Comparison of ENCODE assay signal across 1 cellular context in the genomic region with DNA sequence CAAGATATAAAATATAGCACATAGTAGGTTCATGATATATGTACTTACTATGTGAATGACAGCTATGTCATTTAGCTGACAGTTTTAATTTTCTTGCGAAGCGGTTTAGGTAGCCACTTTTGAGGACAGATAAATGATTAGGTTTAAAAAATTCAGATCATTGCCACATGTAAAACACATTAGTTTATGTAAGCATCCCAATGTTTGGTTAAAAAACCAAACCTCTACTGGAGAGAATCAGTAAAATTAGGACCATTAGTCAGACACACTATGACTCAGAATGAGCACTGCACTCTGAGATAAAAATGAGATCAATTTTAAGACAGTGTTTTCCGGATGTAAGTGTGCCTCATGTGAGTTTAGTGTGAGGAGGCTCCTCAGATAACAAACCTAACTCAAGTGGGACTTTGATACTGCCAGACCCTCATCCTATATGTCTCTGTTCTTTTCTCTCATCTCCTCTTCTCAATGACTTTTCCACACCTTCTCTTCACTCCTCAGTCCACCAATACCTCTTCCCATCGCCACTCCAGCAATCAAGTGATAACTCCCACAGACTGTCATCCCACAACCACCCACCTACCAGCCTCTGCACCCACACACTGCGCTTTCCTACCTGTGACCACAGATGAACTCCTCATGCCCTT.
A peak's percentile ranks its signal among the peaks of the same experiment; 100 is the strongest.
TF ChIP-seq lines count a peak whose summit lies in the region.

No MANE protein-coding gene starts in this region.

TF ChIP-seq in K562, 482 proteins besides CTCF, POLR2A, EP300 and RAD21 (continued from another document and continues in another):
- TF ChIP-seq, protein P1, sequence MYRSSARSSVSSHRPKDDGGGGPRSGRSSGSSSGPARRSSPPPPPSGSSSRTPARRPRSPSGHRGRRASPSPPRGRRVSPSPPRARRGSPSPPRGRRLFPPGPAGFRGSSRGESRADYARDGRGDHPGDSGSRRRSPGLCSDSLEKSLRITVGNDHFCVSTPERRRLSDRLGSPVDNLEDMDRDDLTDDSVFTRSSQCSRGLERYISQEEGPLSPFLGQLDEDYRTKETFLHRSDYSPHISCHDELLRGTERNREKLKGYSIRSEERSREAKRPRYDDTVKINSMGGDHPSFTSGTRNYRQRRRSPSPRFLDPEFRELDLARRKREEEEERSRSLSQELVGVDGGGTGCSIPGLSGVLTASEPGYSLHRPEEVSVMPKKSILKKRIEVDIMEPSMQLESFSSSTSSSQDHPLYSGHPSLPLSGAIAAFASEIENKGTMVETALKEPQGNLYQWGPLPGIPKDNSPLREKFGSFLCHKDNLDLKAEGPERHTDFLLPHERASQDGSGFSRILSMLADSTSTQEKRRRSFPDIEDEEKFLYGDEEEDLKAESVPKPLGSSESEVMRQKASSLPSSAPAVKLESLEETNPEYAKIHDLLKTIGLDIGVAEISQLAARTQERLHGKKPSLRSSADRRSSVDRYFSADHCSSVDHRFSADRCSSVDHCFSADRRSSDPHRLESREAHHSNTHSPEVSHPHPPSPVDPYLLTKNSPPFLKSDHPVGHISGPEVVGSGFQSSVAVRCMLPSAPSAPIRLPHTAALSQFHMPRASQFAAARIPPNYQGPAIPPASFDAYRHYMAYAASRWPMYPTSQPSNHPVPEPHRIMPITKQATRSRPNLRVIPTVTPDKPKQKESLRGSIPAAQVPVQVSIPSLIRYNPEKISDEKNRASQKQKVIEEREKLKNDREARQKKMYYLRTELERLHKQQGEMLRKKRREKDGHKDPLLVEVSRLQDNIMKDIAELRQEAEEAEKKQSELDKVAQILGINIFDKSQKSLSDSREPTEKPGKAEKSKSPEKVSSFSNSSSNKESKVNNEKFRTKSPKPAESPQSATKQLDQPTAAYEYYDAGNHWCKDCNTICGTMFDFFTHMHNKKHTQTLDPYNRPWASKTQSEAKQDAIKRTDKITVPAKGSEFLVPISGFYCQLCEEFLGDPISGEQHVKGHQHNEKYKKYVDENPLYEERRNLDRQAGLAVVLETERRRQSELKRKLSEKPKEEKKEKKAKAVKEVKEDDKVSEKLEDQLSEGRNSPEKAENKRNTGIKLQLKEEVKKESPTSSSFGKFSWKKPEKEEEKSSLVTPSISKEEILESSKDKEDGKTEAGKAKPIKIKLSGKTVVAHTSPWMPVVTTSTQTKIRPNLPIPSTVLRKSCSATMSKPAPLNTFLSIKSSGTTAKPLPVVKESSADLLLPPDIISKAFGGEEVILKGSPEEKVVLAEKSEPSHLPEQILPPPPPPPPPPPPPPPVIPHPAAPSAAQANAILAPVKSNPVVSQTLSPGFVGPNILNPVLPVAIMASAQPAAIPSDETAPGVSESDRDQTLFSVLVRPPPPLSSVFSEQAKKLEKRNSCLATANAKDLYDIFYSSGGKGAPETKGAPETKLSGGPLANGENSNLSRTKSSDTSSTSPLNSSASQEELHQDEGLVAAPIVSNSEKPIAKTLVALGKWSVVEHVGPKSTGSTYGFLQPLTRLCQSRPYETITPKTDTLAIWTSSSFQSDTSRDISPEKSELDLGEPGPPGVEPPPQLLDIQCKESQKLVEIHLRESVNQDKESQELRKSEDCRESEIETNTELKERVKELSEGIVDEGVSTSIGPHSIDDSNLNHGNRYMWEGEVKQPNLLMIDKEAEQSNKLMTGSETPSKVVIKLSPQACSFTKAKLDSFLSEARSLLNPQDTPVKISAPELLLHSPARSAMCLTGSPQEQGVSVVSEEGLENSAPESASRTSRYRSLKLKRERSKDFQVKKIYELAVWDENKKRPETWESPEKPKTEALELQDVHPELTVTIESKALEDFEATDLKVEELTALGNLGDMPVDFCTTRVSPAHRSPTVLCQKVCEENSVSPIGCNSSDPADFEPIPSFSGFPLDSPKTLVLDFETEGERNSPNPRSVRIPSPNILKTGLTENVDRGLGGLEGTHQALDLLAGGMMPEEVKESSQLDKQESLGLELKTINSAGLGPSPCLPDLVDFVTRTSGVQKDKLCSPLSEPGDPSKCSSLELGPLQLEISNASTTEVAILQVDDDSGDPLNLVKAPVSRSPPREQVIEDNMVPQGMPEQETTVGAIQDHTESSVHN (IDR thresholded peaks at IDR 0.05; ENCODE audit: borderline replicate concordance in 1 of 2, low read depth in 1 of 2), result no peak
- no peak for TF ChIP-seq DDX20 (tag; IDR thresholded peaks at IDR 0.05; ENCODE audit: low read depth)
- TF ChIP-seq, protein P2, sequence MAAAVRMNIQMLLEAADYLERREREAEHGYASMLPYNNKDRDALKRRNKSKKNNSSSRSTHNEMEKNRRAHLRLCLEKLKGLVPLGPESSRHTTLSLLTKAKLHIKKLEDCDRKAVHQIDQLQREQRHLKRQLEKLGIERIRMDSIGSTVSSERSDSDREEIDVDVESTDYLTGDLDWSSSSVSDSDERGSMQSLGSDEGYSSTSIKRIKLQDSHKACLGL (CRISPR knock-in tag; IDR thresholded peaks at IDR 0.05; ENCODE audit: borderline replicate concordance, poor library complexity, severe bottlenecking), result no peak
- TF ChIP-seq, protein P3, sequence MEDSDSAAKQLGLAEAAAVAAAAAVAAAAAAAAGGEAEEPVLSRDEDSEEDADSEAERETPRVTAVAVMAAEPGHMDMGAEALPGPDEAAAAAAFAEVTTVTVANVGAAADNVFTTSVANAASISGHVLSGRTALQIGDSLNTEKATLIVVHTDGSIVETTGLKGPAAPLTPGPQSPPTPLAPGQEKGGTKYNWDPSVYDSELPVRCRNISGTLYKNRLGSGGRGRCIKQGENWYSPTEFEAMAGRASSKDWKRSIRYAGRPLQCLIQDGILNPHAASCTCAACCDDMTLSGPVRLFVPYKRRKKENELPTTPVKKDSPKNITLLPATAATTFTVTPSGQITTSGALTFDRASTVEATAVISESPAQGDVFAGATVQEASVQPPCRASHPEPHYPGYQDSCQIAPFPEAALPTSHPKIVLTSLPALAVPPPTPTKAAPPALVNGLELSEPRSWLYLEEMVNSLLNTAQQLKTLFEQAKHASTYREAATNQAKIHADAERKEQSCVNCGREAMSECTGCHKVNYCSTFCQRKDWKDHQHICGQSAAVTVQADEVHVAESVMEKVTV (CRISPR knock-in tag; IDR thresholded peaks at IDR 0.05), result no peak
- no peak for TF ChIP-seq PPARD (CRISPR knock-in tag; IDR thresholded peaks at IDR 0.05)
- no peak for TF ChIP-seq ZNF589 (CRISPR knock-in tag; IDR thresholded peaks at IDR 0.05; ENCODE audit: low read depth)
- peak; percentile 17; the same call in 1 of the 2 replicates for TF ChIP-seq PHB2 (IDR thresholded peaks at IDR 0.05; ENCODE audit: low read depth)
- TF ChIP-seq SRF (CRISPR knock-in tag; IDR thresholded peaks at IDR 0.05), result no peak
- peak; percentile 95 for TF ChIP-seq CBFA2T3 (IDR thresholded peaks at IDR 0.05)
- TF ChIP-seq ATF1 (CRISPR knock-in tag; IDR thresholded peaks at IDR 0.05), result no peak
- peak; percentile 38; the same call in 1 of the 2 replicates for TF ChIP-seq ATF1 (tag; IDR thresholded peaks at IDR 0.05)
- TF ChIP-seq ZNF830 (CRISPR knock-in tag; IDR thresholded peaks at IDR 0.05), result no peak
- TF ChIP-seq TCF7 (IDR thresholded peaks at IDR 0.05; ENCODE audit: borderline replicate concordance), result no peak
- TF ChIP-seq, protein P4, sequence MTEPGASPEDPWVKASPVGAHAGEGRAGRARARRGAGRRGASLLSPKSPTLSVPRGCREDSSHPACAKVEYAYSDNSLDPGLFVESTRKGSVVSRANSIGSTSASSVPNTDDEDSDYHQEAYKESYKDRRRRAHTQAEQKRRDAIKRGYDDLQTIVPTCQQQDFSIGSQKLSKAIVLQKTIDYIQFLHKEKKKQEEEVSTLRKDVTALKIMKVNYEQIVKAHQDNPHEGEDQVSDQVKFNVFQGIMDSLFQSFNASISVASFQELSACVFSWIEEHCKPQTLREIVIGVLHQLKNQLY (CRISPR knock-in tag; conservative IDR thresholded peaks at IDR 0.05), result no peak
- TF ChIP-seq HIVEP1 (CRISPR knock-in tag; IDR thresholded peaks at IDR 0.05), result no peak
- TF ChIP-seq, protein P5, sequence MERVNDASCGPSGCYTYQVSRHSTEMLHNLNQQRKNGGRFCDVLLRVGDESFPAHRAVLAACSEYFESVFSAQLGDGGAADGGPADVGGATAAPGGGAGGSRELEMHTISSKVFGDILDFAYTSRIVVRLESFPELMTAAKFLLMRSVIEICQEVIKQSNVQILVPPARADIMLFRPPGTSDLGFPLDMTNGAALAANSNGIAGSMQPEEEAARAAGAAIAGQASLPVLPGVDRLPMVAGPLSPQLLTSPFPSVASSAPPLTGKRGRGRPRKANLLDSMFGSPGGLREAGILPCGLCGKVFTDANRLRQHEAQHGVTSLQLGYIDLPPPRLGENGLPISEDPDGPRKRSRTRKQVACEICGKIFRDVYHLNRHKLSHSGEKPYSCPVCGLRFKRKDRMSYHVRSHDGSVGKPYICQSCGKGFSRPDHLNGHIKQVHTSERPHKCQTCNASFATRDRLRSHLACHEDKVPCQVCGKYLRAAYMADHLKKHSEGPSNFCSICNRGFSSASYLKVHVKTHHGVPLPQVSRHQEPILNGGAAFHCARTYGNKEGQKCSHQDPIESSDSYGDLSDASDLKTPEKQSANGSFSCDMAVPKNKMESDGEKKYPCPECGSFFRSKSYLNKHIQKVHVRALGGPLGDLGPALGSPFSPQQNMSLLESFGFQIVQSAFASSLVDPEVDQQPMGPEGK (CRISPR knock-in tag; IDR thresholded peaks at IDR 0.05; ENCODE audit: borderline replicate concordance), result no peak
- TF ChIP-seq ZNF431 (CRISPR knock-in tag; IDR thresholded peaks at IDR 0.05), result no peak
- TF ChIP-seq, protein P6, sequence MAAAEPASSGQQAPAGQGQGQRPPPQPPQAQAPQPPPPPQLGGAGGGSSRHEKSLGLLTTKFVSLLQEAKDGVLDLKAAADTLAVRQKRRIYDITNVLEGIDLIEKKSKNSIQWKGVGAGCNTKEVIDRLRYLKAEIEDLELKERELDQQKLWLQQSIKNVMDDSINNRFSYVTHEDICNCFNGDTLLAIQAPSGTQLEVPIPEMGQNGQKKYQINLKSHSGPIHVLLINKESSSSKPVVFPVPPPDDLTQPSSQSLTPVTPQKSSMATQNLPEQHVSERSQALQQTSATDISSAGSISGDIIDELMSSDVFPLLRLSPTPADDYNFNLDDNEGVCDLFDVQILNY (CRISPR knock-in tag; IDR thresholded peaks at IDR 0.05), result no peak
- no peak for TF ChIP-seq SP1 (CRISPR knock-in tag; IDR thresholded peaks at IDR 0.05)
- no peak for TF ChIP-seq OTX1 (CRISPR knock-in tag; IDR thresholded peaks at IDR 0.05)
- no peak for TF ChIP-seq PTTG1 (tag; IDR thresholded peaks at IDR 0.05; ENCODE audit: low read depth)
- TF ChIP-seq ZNF174 (CRISPR knock-in tag; IDR thresholded peaks at IDR 0.05), result no peak
- no peak for TF ChIP-seq ZNF354B (CRISPR knock-in tag; IDR thresholded peaks at IDR 0.05)
- TF ChIP-seq GATAD2A (IDR thresholded peaks at IDR 0.05), result peak; percentile 88
- TF ChIP-seq NR2C1 (IDR thresholded peaks at IDR 0.05), result no peak
- no peak for TF ChIP-seq NR2C1 (tag; IDR thresholded peaks at IDR 0.05)
- no peak for TF ChIP-seq BRD9 (IDR thresholded peaks at IDR 0.05; ENCODE audit: low read depth, partially characterized antibody)
- TF ChIP-seq, protein P7, sequence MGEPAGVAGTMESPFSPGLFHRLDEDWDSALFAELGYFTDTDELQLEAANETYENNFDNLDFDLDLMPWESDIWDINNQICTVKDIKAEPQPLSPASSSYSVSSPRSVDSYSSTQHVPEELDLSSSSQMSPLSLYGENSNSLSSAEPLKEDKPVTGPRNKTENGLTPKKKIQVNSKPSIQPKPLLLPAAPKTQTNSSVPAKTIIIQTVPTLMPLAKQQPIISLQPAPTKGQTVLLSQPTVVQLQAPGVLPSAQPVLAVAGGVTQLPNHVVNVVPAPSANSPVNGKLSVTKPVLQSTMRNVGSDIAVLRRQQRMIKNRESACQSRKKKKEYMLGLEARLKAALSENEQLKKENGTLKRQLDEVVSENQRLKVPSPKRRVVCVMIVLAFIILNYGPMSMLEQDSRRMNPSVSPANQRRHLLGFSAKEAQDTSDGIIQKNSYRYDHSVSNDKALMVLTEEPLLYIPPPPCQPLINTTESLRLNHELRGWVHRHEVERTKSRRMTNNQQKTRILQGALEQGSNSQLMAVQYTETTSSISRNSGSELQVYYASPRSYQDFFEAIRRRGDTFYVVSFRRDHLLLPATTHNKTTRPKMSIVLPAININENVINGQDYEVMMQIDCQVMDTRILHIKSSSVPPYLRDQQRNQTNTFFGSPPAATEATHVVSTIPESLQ (CRISPR knock-in tag; IDR thresholded peaks at IDR 0.05), result no peak
- TF ChIP-seq LARP7 (IDR thresholded peaks at IDR 0.05), result 0 out of 2 replicates have a peak, but pooled peaks have one; percentile 57
- TF ChIP-seq, protein P8, sequence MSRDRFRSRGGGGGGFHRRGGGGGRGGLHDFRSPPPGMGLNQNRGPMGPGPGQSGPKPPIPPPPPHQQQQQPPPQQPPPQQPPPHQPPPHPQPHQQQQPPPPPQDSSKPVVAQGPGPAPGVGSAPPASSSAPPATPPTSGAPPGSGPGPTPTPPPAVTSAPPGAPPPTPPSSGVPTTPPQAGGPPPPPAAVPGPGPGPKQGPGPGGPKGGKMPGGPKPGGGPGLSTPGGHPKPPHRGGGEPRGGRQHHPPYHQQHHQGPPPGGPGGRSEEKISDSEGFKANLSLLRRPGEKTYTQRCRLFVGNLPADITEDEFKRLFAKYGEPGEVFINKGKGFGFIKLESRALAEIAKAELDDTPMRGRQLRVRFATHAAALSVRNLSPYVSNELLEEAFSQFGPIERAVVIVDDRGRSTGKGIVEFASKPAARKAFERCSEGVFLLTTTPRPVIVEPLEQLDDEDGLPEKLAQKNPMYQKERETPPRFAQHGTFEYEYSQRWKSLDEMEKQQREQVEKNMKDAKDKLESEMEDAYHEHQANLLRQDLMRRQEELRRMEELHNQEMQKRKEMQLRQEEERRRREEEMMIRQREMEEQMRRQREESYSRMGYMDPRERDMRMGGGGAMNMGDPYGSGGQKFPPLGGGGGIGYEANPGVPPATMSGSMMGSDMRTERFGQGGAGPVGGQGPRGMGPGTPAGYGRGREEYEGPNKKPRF (IDR thresholded peaks at IDR 0.05; ENCODE audit: low read depth, low read length), result no peak
- TF ChIP-seq ZNF24 (IDR thresholded peaks at IDR 0.05), result peak; percentile 20; the same call in 1 of the 2 replicates
- TF ChIP-seq TEAD4 (IDR thresholded peaks at IDR 0.05; ENCODE audit: low read length), result peak; percentile 88
- no peak for TF ChIP-seq TEAD4 (CRISPR knock-in tag; IDR thresholded peaks at IDR 0.05; ENCODE audit: borderline replicate concordance)
- TF ChIP-seq STAT5A (IDR thresholded peaks at IDR 0.05; ENCODE audit: borderline replicate concordance, low read length), result peak; percentile 77; the same call in 1 of the 2 replicates
- TF ChIP-seq, protein P9, sequence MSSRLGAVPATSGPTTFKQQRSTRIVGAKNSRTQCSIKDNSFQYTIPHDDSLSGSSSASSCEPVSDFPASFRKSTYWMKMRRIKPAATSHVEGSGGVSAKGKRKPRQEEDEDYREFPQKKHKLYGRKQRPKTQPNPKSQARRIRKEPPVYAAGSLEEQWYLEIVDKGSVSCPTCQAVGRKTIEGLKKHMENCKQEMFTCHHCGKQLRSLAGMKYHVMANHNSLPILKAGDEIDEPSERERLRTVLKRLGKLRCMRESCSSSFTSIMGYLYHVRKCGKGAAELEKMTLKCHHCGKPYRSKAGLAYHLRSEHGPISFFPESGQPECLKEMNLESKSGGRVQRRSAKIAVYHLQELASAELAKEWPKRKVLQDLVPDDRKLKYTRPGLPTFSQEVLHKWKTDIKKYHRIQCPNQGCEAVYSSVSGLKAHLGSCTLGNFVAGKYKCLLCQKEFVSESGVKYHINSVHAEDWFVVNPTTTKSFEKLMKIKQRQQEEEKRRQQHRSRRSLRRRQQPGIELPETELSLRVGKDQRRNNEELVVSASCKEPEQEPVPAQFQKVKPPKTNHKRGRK (tag; IDR thresholded peaks at IDR 0.05), result no peak
